In the genomic region with DNA sequence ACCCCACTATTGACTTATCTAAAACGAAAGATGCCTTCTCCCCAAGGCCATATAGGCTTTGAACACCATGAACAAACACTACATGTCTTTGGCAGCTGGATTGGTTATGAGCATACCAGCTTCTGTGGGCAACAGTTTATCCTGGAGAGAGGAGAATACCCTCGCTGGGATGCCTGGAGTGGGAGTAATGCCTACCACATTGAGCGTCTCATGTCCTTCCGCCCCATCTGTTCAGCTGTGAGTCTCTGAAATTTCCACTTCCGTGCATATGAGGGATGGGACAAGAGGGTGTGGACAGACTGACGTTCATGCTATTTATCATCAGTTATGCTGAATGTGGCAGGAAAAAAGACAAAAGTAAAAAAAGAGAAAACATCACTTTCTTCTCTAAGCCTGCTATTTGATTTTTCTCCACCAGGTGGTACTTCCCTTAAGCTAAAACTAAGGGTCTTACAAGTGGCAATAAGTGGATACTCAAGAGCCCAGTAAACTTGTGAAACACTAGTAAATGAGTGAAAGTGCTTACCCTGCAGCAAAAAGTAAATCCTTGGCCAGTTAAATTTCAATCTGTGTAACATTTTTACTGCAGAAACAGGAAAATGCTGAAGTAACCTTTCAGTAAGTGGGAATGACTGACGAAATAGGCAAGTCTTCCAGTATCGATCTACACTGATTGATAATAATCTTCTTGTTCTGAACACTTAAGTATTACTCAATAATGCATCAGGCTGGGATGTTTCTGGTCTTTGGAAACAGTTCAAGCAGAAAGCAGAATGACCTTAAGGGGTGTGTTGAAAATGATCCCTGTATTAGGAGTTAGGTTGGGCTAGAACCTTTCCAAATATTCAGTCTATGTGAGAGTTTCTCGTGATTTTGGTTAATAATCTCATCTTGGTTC, we compare ENCODE assay signal across 8 cellular contexts. TPM values are rescaled to one million over a fixed set of nuclear protein-coding genes. Genes with fewer than 3 reads are reported as not detected.
A peak's percentile ranks its signal among the peaks of the same experiment; 100 is the strongest.
DNase-seq lines count a peak whose midpoint lies in the region; ATAC-seq, FAIRE-seq and TF ChIP-seq lines count a peak whose summit lies in the region.

No MANE protein-coding gene starts in this region.

- peaks cover 3% of the 10 kb centered on the region for H3K4me1 Mint-ChIP-seq in glutamatergic neuron (ENCODE audit: low read depth, unreplicated experiment)

- no peak overlapping the region for H3K4me3 ChIP-seq in RWPE2 (ENCODE audit: severe bottlenecking)

- no peak overlapping the region for H3K27ac Mint-ChIP-seq in glutamatergic neuron (ENCODE audit: unreplicated experiment)

- ATAC-seq in RWPE2 (ENCODE audit: low read depth) (no peak), HG03139 (IDR thresholded peaks at IDR 0.05; ENCODE audit: unreplicated experiment) (no peak)

- H3K36me3 ChIP-seq in RWPE2 (ENCODE audit: low read depth), result peaks cover 21% of the 10 kb centered on the region; the same call in 1 of the 2 replicates

- H3K36me3 Mint-ChIP-seq in glutamatergic neuron (ENCODE audit: unreplicated experiment), result no peaks in the 10 kb centered on the region

- H3K27me3 Mint-ChIP-seq in glutamatergic neuron (ENCODE audit: unreplicated experiment), result peaks cover 2% of the 10 kb centered on the region

- no peaks in the 10 kb centered on the region for H3K27me3 ChIP-seq in RWPE2 (ENCODE audit: insufficient read depth, poor library complexity, severe bottlenecking)

- no peaks in the 10 kb centered on the region for H3K9me3 ChIP-seq in RWPE2 (ENCODE audit: severe bottlenecking)

- DNase-seq in RWPE2 (ENCODE audit: low spot score) (no peak), glutamatergic neuron (no peak), COLO668 (lab: John Stamatoyannopoulos, UW; ENCODE audit: unreplicated experiment) (no peak), NCI-H345 treated with DMSO at 0.1 percent for 48 hours (lab: John Stamatoyannopoulos, UW; ENCODE audit: unreplicated experiment) (no peak), HuH-7.5 (ENCODE audit: low spot score) (no peak)

- peaks cover 18% of the 10 kb centered on the region for H3K4me1 ChIP-seq in RWPE2 (ENCODE audit: insufficient read depth, poor library complexity, severe bottlenecking)

- peaks cover 3% of the 10 kb centered on the region for H3K9me3 Mint-ChIP-seq in glutamatergic neuron (ENCODE audit: unreplicated experiment)

- TF ChIP-seq CTCF in GM12873 (IDR thresholded peaks at IDR 0.05; ENCODE audit: insufficient read depth, low read depth, low read length, missing control alignments), result peak; percentile 58
- TF ChIP-seq CTCF in RWPE2 (IDR thresholded peaks at IDR 0.05; ENCODE audit: poor library complexity, severe bottlenecking), result peak; percentile 45
- TF ChIP-seq CTCF in glutamatergic neuron (IDR thresholded peaks at IDR 0.05; ENCODE audit: partially characterized antibody, unreplicated experiment), result peak; percentile 74

- H3K4me3 Mint-ChIP-seq in glutamatergic neuron (ENCODE audit: unreplicated experiment), result no peak overlapping the region

- H3K27ac ChIP-seq in RWPE2 (ENCODE audit: poor library complexity, severe bottlenecking), result peak overlapping the region; percentile 12

- FAIRE-seq in A204.1 (lab: Jason Lieb, UNC), result peak; percentile 29

RNA-seq across cellular contexts. Expression of a gene that starts 5.6 kb away (rescaled TPM):
- 2.7 TPM for total RNA-seq in glutamatergic neuron (ENCODE audit: unreplicated experiment)

RNA-seq across cellular contexts. Expression of a gene that starts 41.7 kb away (rescaled TPM):
- 51.0 TPM for total RNA-seq in glutamatergic neuron (ENCODE audit: unreplicated experiment)
